Comparison of ENCODE assay signal across 9 cellular contexts in the genomic region with DNA sequence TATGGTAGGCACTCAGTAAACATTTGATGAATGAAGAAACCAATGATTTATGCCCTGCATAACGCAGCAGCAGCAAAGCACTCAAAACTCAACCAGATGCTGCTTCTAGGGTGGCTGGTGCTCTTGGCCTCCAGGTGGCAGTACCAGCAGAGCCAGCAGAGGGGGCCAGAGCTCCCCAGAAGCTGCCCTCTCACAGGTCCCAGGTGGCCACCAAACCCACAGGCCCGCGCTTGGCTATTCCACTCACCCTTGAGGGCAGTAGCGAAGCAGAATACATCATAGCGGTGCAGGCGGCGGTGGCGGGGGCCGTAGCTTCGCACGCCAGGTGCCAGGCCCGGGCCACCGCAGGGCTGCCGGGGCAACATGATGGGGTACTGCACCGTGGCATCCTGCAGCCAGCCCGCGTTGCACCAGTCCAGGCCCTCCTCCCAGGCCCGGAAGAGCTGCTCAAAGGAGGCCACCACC. TPM values are rescaled to one million over a fixed set of nuclear protein-coding genes. Genes with fewer than 3 reads are reported as not detected.
DNase-seq lines count a peak whose midpoint lies in the region; ATAC-seq and TF ChIP-seq lines count a peak whose summit lies in the region.
"Had no signal": no experiment of that assay in that cellular context is flagged by ENCODE, and none has a peak within 500 bp of the region (broad histone marks: within the 10 kb centered on the region; RNA-seq: fewer than 3 reads in every experiment).

No MANE protein-coding gene starts in this region.

- CTCF ChIA-PET in RWPE1 (lab: Yijun Ruan, JAX) = interaction anchor here (0.5 to 1.6 kb wide), 10 partner anchors 12 to 400 kb away, joined by 3 to 5 read pairs (median 3); a partner anchor contains a TSS

- no peak overlapping the region for H3K27ac ChIP-seq in RWPE1

- DNase-seq in activated gamma-delta T cell treated with Interleukin-2 at 50 U/mL for 16 hours (peak; percentile 18), activated gamma-delta T cell (lab: John Stamatoyannopoulos, UW) (no peak), RWPE1 (ENCODE audit: low spot score) (peak; percentile 66), astrocyte of the hippocampus (ENCODE audit: low read depth, low spot score) (peak; percentile 64), kidney glomerular epithelial cell (lab: John Stamatoyannopoulos, UW) (peak; percentile 18), type B pancreatic cell (ENCODE audit: extremely low spot score, unreplicated experiment) (no peak)

- POLR2A ChIA-PET in RWPE1 (lab: Yijun Ruan, JAX; ENCODE audit: low non-redundant PET) = no interaction called here

- H3K27me3 Mint-ChIP-seq in type B pancreatic cell = peaks cover 3% of the 10 kb centered on the region
- H3K27me3 Mint-ChIP-seq: central memory CD8-positive, alpha-beta T cell had no signal

- no peaks in the 10 kb centered on the region for H3K9me3 Mint-ChIP-seq in type B pancreatic cell
- H3K9me3 Mint-ChIP-seq: central memory CD8-positive, alpha-beta T cell had no signal

- no peaks in the 10 kb centered on the region for H3K36me3 Mint-ChIP-seq in type B pancreatic cell

- peaks cover 10% of the 10 kb centered on the region for H3K4me1 Mint-ChIP-seq in type B pancreatic cell (ENCODE audit: unreplicated experiment)
- H3K4me1 Mint-ChIP-seq: central memory CD8-positive, alpha-beta T cell had no signal

- ATAC-seq in HG03521 (IDR thresholded peaks at IDR 0.05; ENCODE audit: unreplicated experiment) (peak; percentile 56), GM18858 (IDR thresholded peaks at IDR 0.05; ENCODE audit: unreplicated experiment) (no peak)

- TF ChIP-seq CTCF in RWPE1 (conservative IDR thresholded peaks at IDR 0.05; ENCODE audit: low read depth) = peak; percentile 81
- TF ChIP-seq CTCF in type B pancreatic cell (conservative IDR thresholded peaks at IDR 0.05) = peak; percentile 78

- H3K4me3 Mint-ChIP-seq in type B pancreatic cell = no peak overlapping the region
- H3K4me3 Mint-ChIP-seq: central memory CD8-positive, alpha-beta T cell had no signal

- peak overlapping the region; percentile 43 for H3K27ac Mint-ChIP-seq in type B pancreatic cell

RNA-seq across cellular contexts. Expression of a gene that starts 16.6 kb away (rescaled TPM):
- 3.2 and 10.4 TPM in 2 replicates for total RNA-seq in type B pancreatic cell (ENCODE audit: low replicate concordance)

RNA-seq across cellular contexts. Expression of a gene that starts 34.4 kb away (rescaled TPM):
- 82.0 and 162 TPM in 2 replicates for total RNA-seq in type B pancreatic cell (ENCODE audit: low replicate concordance)

Comparison
In these comparisons a context has a peak if more than half of its experiments do, and no peak if none do; other contexts are left out.
1. DNase-seq: peak in activated gamma-delta T cell treated with Interleukin-2 at 50 U/mL for 16 hours (single experiment), RWPE1 (single experiment), astrocyte of the hippocampus (single experiment) and kidney glomerular epithelial cell (single experiment); none in activated gamma-delta T cell (single experiment) and type B pancreatic cell (single experiment).